In the genomic region with DNA sequence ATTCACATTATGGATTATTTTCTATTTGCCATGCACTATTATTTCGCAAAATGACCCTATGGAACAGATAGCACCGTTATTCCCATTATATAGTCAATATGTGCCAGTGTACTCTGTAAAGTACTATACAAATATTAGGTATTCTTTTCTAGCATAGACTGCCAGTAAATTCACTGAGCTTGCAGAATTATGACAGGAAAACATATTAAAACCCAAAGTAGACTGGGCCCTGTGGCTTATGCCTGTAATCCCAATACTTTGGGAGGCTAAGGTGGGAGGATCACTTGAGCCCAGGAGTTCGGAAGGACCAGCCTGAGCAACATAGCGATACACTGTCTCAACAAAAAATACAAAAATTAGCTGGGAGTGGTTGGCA, we compare ENCODE assay signal across 22 cellular contexts. TPM values are rescaled to one million over a fixed set of nuclear protein-coding genes. Genes with fewer than 3 reads are reported as not detected.
DNase-seq lines count a peak whose midpoint lies in the region; ATAC-seq and TF ChIP-seq lines count a peak whose summit lies in the region.
"Had no signal": no experiment of that assay in that cellular context is flagged by ENCODE, and none has a peak within 500 bp of the region (broad histone marks: within the 10 kb centered on the region; RNA-seq: fewer than 3 reads in every experiment).

No MANE protein-coding gene starts in this region.

- CTCF ChIA-PET in CD4-positive, alpha-beta memory T cell (lab: Charles Lee; ENCODE audit: partially characterized antibody): interaction anchor here (0.9 to 2.4 kb wide), 3 partner anchors 11 to 15 kb away, joined by 4 to 8 read pairs (median 6); no protein-coding TSS in a partner anchor

- no peak overlapping the region for H3K27ac Mint-ChIP-seq in T-helper 2 cell treated with Interferon-gamma antibody and Interleukin-4, amounts not matched to agents 5 μg/mL and 100 μg/mL, for 36 hours
- H3K27ac Mint-ChIP-seq in CD4-positive, alpha-beta memory T cell: peak overlapping the region in 4 of 7 donors; percentile 36 to 97 (median 80)
- H3K27ac Mint-ChIP-seq in activated T-helper 17 cell treated with anti-CD3 and anti-CD28 coated beads, Interleukin-2, amount 50 U/mL, for 72 hours: no peak overlapping the region
- no peak overlapping the region for H3K27ac Mint-ChIP-seq in naive B cell

- intact Hi-C loops in CD4-positive, alpha-beta memory T cell (cut with micrococcal nuclease): loop anchor here (2.0 to 5.0 kb wide), 2 partner anchors 509 to 784 kb away; no protein-coding TSS in a partner anchor
- intact Hi-C loops in testis (cut with DNase I; ENCODE audit: low total_unique reads): no loop called here

- H3K36me3 Mint-ChIP-seq in T-helper 2 cell treated with Interferon-gamma antibody and Interleukin-4, amounts not matched to agents 5 μg/mL and 100 μg/mL, for 36 hours (ENCODE audit: low read depth): peaks cover 3% of the 10 kb centered on the region
- peaks cover 0 to 10% of the 10 kb centered on the region in 2 donors for H3K36me3 Mint-ChIP-seq in CD4-positive, alpha-beta memory T cell
- H3K36me3 Mint-ChIP-seq in activated T-helper 17 cell treated with anti-CD3 and anti-CD28 coated beads, Interleukin-2, amount 50 U/mL, for 72 hours (ENCODE audit: low read depth): no peaks in the 10 kb centered on the region
- no peaks in the 10 kb centered on the region for H3K36me3 Mint-ChIP-seq in naive B cell

- H3K27me3 ChIP-seq in CD4-positive, alpha-beta memory T cell (ENCODE audit: insufficient read depth, low read length): no peaks in the 10 kb centered on the region
- H3K27me3 ChIP-seq in testis: no peaks in the 10 kb centered on the region
- H3K27me3 ChIP-seq: cardiac muscle cell, esophagus muscularis mucosa had no signal

- ATAC-seq in activated T-helper 17 cell treated with anti-CD3 and anti-CD28 coated beads, Interleukin-2, amount 50 U/mL, for 72 hours (replicated peaks): no peak
- ATAC-seq in naive B cell (ENCODE audit: low read depth in 2 of 2) (no peak), GM18907 (IDR thresholded peaks at IDR 0.05; ENCODE audit: unreplicated experiment) (no peak)
- ATAC-seq: Panc1; stimulated activated naive CD8-positive, alpha-beta T cell treated with anti-CD3 and anti-CD28 coated beads, Interleukin-15, Interleukin-2, amounts not matched to agents 100 U/mL and 50 U/mL, for 24 hours had no signal

- DNase-seq in T-helper 2 cell treated with Interferon-gamma antibody and Interleukin-4, amounts not matched to agents 5 μg/mL and 100 μg/mL, for 36 hours (ENCODE audit: low spot score): no peak
- no peak for DNase-seq in T-helper 2 cell
- no peak for DNase-seq in CD4-positive, alpha-beta memory T cell
- no peak for DNase-seq in naive B cell
- DNase-seq in testis: no peak
- DNase-seq in mucosa of gallbladder (ENCODE audit: low spot score): no peak
- DNase-seq: activated naive CD4-positive, alpha-beta T cell; glutamatergic neuron; H7; KBM-7; lower lobe of right lung; NCI-H1092 treated with DMSO at 0.1 percent for 48 hours; NCI-H2171; NCI-H748 treated with DMSO at 0.1 percent for 48 hours; retina; stimulated activated CD4-positive, alpha-beta T cell treated with anti-CD3 and anti-CD28 coated beads, Interleukin-15, amount 100 ng/mL, for 24 hours; stimulated activated naive CD8-positive, alpha-beta T cell treated with anti-CD3 and anti-CD28 coated beads, Interleukin-15, Interleukin-2, amounts not matched to agents 100 U/mL and 50 U/mL, for 24 hours had no signal

- no peaks in the 10 kb centered on the region for H3K9me3 ChIP-seq in CD4-positive, alpha-beta memory T cell (ENCODE audit: control insufficient read depth in 1 of 2, low read length in 2 of 2)
- H3K9me3 ChIP-seq in testis: no peaks in the 10 kb centered on the region
- H3K9me3 ChIP-seq: esophagus muscularis mucosa, lower lobe of right lung had no signal

- TF ChIP-seq POLR2A in testis (IDR thresholded peaks at IDR 0.05): no peak

- POLR2A ChIA-PET in CD4-positive, alpha-beta memory T cell (lab: Charles Lee; ENCODE audit: partially characterized antibody): interaction anchor here (1.7 to 3.8 kb wide), 2 partner anchors 22 to 26 kb away, joined by 6 to 81 read pairs; a partner anchor contains a TSS

- no peak overlapping the region for H3K4me3 ChIP-seq in CD4-positive, alpha-beta memory T cell (ENCODE audit: low read length in 2 of 2)
- no peak overlapping the region for H3K4me3 ChIP-seq in testis
- H3K4me3 ChIP-seq: cardiac muscle cell had no signal

- peak overlapping the region; percentile 5 for H3K4me3 Mint-ChIP-seq in T-helper 2 cell treated with Interferon-gamma antibody and Interleukin-4, amounts not matched to agents 5 μg/mL and 100 μg/mL, for 36 hours
- peak overlapping the region; percentile 64 to 95 (median 91) for H3K4me3 Mint-ChIP-seq in CD4-positive, alpha-beta memory T cell
- peak overlapping the region; percentile 91 for H3K4me3 Mint-ChIP-seq in activated T-helper 17 cell treated with anti-CD3 and anti-CD28 coated beads, Interleukin-2, amount 50 U/mL, for 72 hours
- H3K4me3 Mint-ChIP-seq in naive B cell: peak overlapping the region in 6 of 8 donors; percentile 32 to 94 (median 78)

- no peaks in the 10 kb centered on the region for H3K9me3 Mint-ChIP-seq in T-helper 2 cell treated with Interferon-gamma antibody and Interleukin-4, amounts not matched to agents 5 μg/mL and 100 μg/mL, for 36 hours
- H3K9me3 Mint-ChIP-seq in CD4-positive, alpha-beta memory T cell: no peaks in the 10 kb centered on the region
- no peaks in the 10 kb centered on the region for H3K9me3 Mint-ChIP-seq in activated T-helper 17 cell treated with anti-CD3 and anti-CD28 coated beads, Interleukin-2, amount 50 U/mL, for 72 hours
- H3K9me3 Mint-ChIP-seq in naive B cell: peaks cover 0 to 3% (median 0%) of the 10 kb centered on the region in 7 donors

- H3K27me3 Mint-ChIP-seq in T-helper 2 cell treated with Interferon-gamma antibody and Interleukin-4, amounts not matched to agents 5 μg/mL and 100 μg/mL, for 36 hours (ENCODE audit: low read depth): peaks cover 6% of the 10 kb centered on the region
- no peaks in the 10 kb centered on the region for H3K27me3 Mint-ChIP-seq in CD4-positive, alpha-beta memory T cell
- no peaks in the 10 kb centered on the region for H3K27me3 Mint-ChIP-seq in activated T-helper 17 cell treated with anti-CD3 and anti-CD28 coated beads, Interleukin-2, amount 50 U/mL, for 72 hours
- no peaks in the 10 kb centered on the region for H3K27me3 Mint-ChIP-seq in naive B cell

- H3K4me1 Mint-ChIP-seq in T-helper 2 cell treated with Interferon-gamma antibody and Interleukin-4, amounts not matched to agents 5 μg/mL and 100 μg/mL, for 36 hours (ENCODE audit: low read depth): peaks cover 19% of the 10 kb centered on the region
- peaks cover 24 to 47% (median 33%) of the 10 kb centered on the region in 4 donors for H3K4me1 Mint-ChIP-seq in CD4-positive, alpha-beta memory T cell
- H3K4me1 Mint-ChIP-seq in activated T-helper 17 cell treated with anti-CD3 and anti-CD28 coated beads, Interleukin-2, amount 50 U/mL, for 72 hours: peaks cover 24% of the 10 kb centered on the region
- H3K4me1 Mint-ChIP-seq in naive B cell: peaks cover 22 to 36% (median 24%) of the 10 kb centered on the region in 3 donors

- H3K27ac ChIP-seq in CD4-positive, alpha-beta memory T cell (ENCODE audit: low read depth, low read length): no peak overlapping the region
- H3K27ac ChIP-seq in testis: no peak overlapping the region
- H3K27ac ChIP-seq: cardiac muscle cell had no signal

- no peak for TF ChIP-seq CTCF in testis (IDR thresholded peaks at IDR 0.05)

- WGBS in testis, 2 donors: 63 to 80% methylated on average over 4 of the region's 4 CpGs

- peaks cover 40% of the 10 kb centered on the region for H3K4me1 ChIP-seq in CD4-positive, alpha-beta memory T cell (ENCODE audit: insufficient read depth, low read length)
- H3K4me1 ChIP-seq in testis: peaks cover 6% of the 10 kb centered on the region

- no peaks in the 10 kb centered on the region for H3K36me3 ChIP-seq in CD4-positive, alpha-beta memory T cell (ENCODE audit: insufficient read depth, low read length)
- H3K36me3 ChIP-seq in testis (ENCODE audit: low read depth, missing control alignments): no peaks in the 10 kb centered on the region
- H3K36me3 ChIP-seq: cardiac muscle cell, esophagus muscularis mucosa, lower lobe of right lung had no signal

RNA-seq across cellular contexts. Expression of a gene that starts 1.1 kb away (rescaled TPM):
- 10 to 100 TPM; 63.7 to 66.9 TPM for total RNA-seq in CD4-positive, alpha-beta memory T cell
- polyA plus RNA-seq in CD4-positive, alpha-beta memory T cell: 10 to 100 TPM; 43.0 to 51.9 TPM
- 10 to 100 TPM; 77.1 to 81.1 TPM for total RNA-seq in activated T-helper 17 cell treated with anti-CD3 and anti-CD28 coated beads, Interleukin-2, amount 50 U/mL, for 72 hours
- polyA plus RNA-seq in naive B cell (ENCODE audit: low read depth in 6 of 6) (10 to 100 TPM; 23.7 to 45.4 (median 36.9) TPM), testis (ENCODE audit: insufficient read depth, low read depth, low replicate concordance) (110 TPM)
- total RNA-seq in testis (100 to 1,000 TPM in 1 of 2 donors, 10 to 100 TPM in 1; 61.3 to 104 TPM), mucosa of gallbladder (67.5 TPM)

RNA-seq across cellular contexts. Expression of a gene that starts 25.4 kb away (rescaled TPM):
- total RNA-seq in CD4-positive, alpha-beta memory T cell: 10 to 100 TPM; 48.7 to 55.3 TPM
- 100 to 1,000 TPM in 1 of 2 donors, 10 to 100 TPM in 1; 83.7 to 138 TPM for polyA plus RNA-seq in CD4-positive, alpha-beta memory T cell
- 10 to 100 TPM; 15.6 to 17.4 TPM for total RNA-seq in activated T-helper 17 cell treated with anti-CD3 and anti-CD28 coated beads, Interleukin-2, amount 50 U/mL, for 72 hours
- 100 to 1,000 TPM; 106 to 205 (median 114) TPM for polyA plus RNA-seq in naive B cell (ENCODE audit: low read depth in 6 of 6)
- 10 to 100 TPM; 51.0 to 60.6 TPM for total RNA-seq in testis
- polyA plus RNA-seq in testis (ENCODE audit: insufficient read depth, low read depth, low replicate concordance): 80.9 TPM
- 81.9 TPM for total RNA-seq in mucosa of gallbladder

RNA-seq across cellular contexts. Expression of a gene that starts 30.7 kb away (rescaled TPM):
- total RNA-seq in CD4-positive, alpha-beta memory T cell: 1,000 to 10,000 TPM; 2,362 to 2,566 TPM
- polyA plus RNA-seq in CD4-positive, alpha-beta memory T cell: 1,000 to 10,000 TPM; 1,351 to 2,166 TPM
- 1,000 to 10,000 TPM; 1,803 to 1,918 TPM for total RNA-seq in activated T-helper 17 cell treated with anti-CD3 and anti-CD28 coated beads, Interleukin-2, amount 50 U/mL, for 72 hours
- polyA plus RNA-seq in naive B cell (ENCODE audit: low read depth in 6 of 6): 1,000 to 10,000 TPM; 1,070 to 1,999 (median 1,663) TPM
- 100 to 1,000 TPM; 613 to 895 TPM for total RNA-seq in testis
- polyA plus RNA-seq in testis (ENCODE audit: insufficient read depth, low read depth, low replicate concordance): 1,060 TPM
- 1,108 TPM for total RNA-seq in mucosa of gallbladder

Comparison
In these comparisons a context has a peak if more than half of its experiments do, and no peak if none do; other contexts are left out.
1. H3K27ac Mint-ChIP-seq: peak in CD4-positive, alpha-beta memory T cell (4 of 7); none in T-helper 2 cell treated with Interferon-gamma antibody and Interleukin-4, amounts not matched to agents 5 μg/mL and 100 μg/mL, for 36 hours (single experiment), activated T-helper 17 cell treated with anti-CD3 and anti-CD28 coated beads, Interleukin-2, amount 50 U/mL, for 72 hours (single experiment) and naive B cell (0 of 6).
2. H3K4me3 Mint-ChIP-seq: peak in every context shown above with its lines; median percentile 91 in CD4-positive, alpha-beta memory T cell; 91 in activated T-helper 17 cell treated with anti-CD3 and anti-CD28 coated beads, Interleukin-2, amount 50 U/mL, for 72 hours; 78 in naive B cell; 5 in T-helper 2 cell treated with Interferon-gamma antibody and Interleukin-4, amounts not matched to agents 5 μg/mL and 100 μg/mL, for 36 hours.